ENCODE assay signal across 22 cellular contexts in genomic region chr3:14516738-14517345, GRCh38. TPM values are rescaled to one million over a fixed set of nuclear protein-coding genes. Genes with fewer than 3 reads are reported as not detected.
"Had no signal": no experiment of that assay in that cellular context is flagged by ENCODE, and none has a peak within 500 bp of the region (broad histone marks: within the 10 kb centered on the region; RNA-seq: fewer than 3 reads in every experiment).

No MANE protein-coding gene starts in this region.

- H3K36me3 Mint-ChIP-seq: activated naive CD4-positive, alpha-beta T cell treated with anti-CD3 and anti-CD28 coated beads, Interleukin-2, amount 50 U/mL, for 72 hours; stimulated activated effector memory CD8-positive, alpha-beta T cell treated with anti-CD3 and anti-CD28 coated beads, Interleukin-12 subunit alpha, Interleukin-12 subunit beta, amount 100 ng/mL, for 72 hours; T-cell had no signal

- H3K27ac ChIP-seq: hepatocyte, lower lobe of right lung, prostate gland, skin epidermis, thyroid gland had no signal

- H3K27me3 Mint-ChIP-seq: activated CD4-positive, alpha-beta T cell treated with anti-CD3 and anti-CD28 coated beads, Interleukin-2, amount 10 ng/mL, durations not matched to agents 24 days and 14 days had no signal

- H3K4me3 Mint-ChIP-seq: activated CD4-positive, alpha-beta T cell treated with anti-CD3 and anti-CD28 coated beads, Interleukin-2, amount 10 ng/mL, durations not matched to agents 24 days and 14 days; activated CD8-positive, alpha-beta T cell treated with anti-CD3 and anti-CD28 coated beads, Interleukin-2, amount 10 ng/mL, durations not matched to agents 7 days and 5 days; activated T-cell treated with anti-CD3 and anti-CD28 coated beads, Interleukin-2, amount 50 U/mL, for 72 hours; nephron progenitor cell; stimulated activated effector memory CD8-positive, alpha-beta T cell treated with anti-CD3 and anti-CD28 coated beads, Interleukin-12 subunit alpha, Interleukin-12 subunit beta, amount 100 ng/mL, for 72 hours; T-cell had no signal

- H3K4me1 Mint-ChIP-seq: activated CD4-positive, alpha-beta T cell treated with anti-CD3 and anti-CD28 coated beads, Interleukin-2, amount 10 ng/mL, durations not matched to agents 24 days and 14 days; stimulated activated effector memory CD8-positive, alpha-beta T cell treated with anti-CD3 and anti-CD28 coated beads, Interleukin-12 subunit alpha, Interleukin-12 subunit beta, amount 100 ng/mL, for 72 hours; T-cell had no signal

- H3K4me1 ChIP-seq: lower lobe of right lung, prostate gland, thyroid gland had no signal

- H3K27ac Mint-ChIP-seq: activated CD4-positive, alpha-beta T cell treated with anti-CD3 and anti-CD28 coated beads, Interleukin-2, amount 10 ng/mL, durations not matched to agents 24 days and 14 days; activated CD8-positive, alpha-beta T cell treated with anti-CD3 and anti-CD28 coated beads, Interleukin-2, amount 10 ng/mL, durations not matched to agents 7 days and 5 days; activated naive CD4-positive, alpha-beta T cell treated with anti-CD3 and anti-CD28 coated beads, Interleukin-2, amount 50 U/mL, for 72 hours; activated T-cell treated with anti-CD3 and anti-CD28 coated beads, Interleukin-2, amount 50 U/mL, for 72 hours; nephron progenitor cell; stimulated activated effector memory CD8-positive, alpha-beta T cell treated with anti-CD3 and anti-CD28 coated beads, Interleukin-12 subunit alpha, Interleukin-12 subunit beta, amount 100 ng/mL, for 72 hours; T-cell had no signal

- H3K9me3 ChIP-seq: lower lobe of right lung, prostate gland, right atrium auricular region, thyroid gland had no signal

- H3K36me3 ChIP-seq: lower lobe of right lung, prostate gland, thyroid gland had no signal

- H3K4me3 ChIP-seq: hepatocyte, lower lobe of right lung, prostate gland, right atrium auricular region, skin epidermis, thyroid gland had no signal

- H3K27me3 ChIP-seq: hepatocyte, right atrium auricular region, thyroid gland had no signal

- DNase-seq: activated CD4-positive, alpha-beta T cell treated with anti-CD3 and anti-CD28 coated beads, Interleukin-2, amount 10 ng/mL, durations not matched to agents 24 days and 14 days; activated CD8-positive, alpha-beta memory T cell treated with anti-CD3 and anti-CD28 coated beads, Interleukin-2, amount 50 U/mL, for 4 hours; activated CD8-positive, alpha-beta T cell treated with anti-CD3 and anti-CD28 coated beads, Interleukin-2, amount 10 ng/mL, durations not matched to agents 7 days and 5 days; activated gamma-delta T cell treated with Interleukin-2 at 50 U/mL for 16 hours; activated T-cell treated with anti-CD3 and anti-CD28 coated beads, Interleukin-2, amount 50 U/mL, for 72 hours; amniotic stem cell; dermis blood vessel endothelial cell; effector memory CD4-positive, alpha-beta T cell; left colon; lower lobe of right lung; nephron progenitor cell; occipital lobe; stimulated activated CD4-positive, alpha-beta T cell treated with anti-CD3 and anti-CD28 coated beads, Interleukin-15, amount 100 ng/mL, for 24 hours; stimulated activated CD4-positive, alpha-beta T cell treated with anti-CD3 and anti-CD28 coated beads, Interleukin-4, amount 100 ng/mL, for 1 hour; T-cell; thyroid gland had no signal

- ATAC-seq: activated CD8-positive, alpha-beta T cell treated with anti-CD3 and anti-CD28 coated beads, Interleukin-2, amount 10 ng/mL, durations not matched to agents 7 days and 5 days; activated naive CD4-positive, alpha-beta T cell treated with anti-CD3 and anti-CD28 coated beads, Interleukin-2, amount 50 U/mL, for 72 hours; activated T-cell treated with anti-CD3 and anti-CD28 coated beads, Interleukin-2, amount 50 U/mL, for 72 hours; left colon; lower lobe of right lung; stimulated activated effector memory CD8-positive, alpha-beta T cell treated with anti-CD3 and anti-CD28 coated beads, Interleukin-12 subunit alpha, Interleukin-12 subunit beta, amount 100 ng/mL, for 72 hours; T-cell had no signal

- H3K9me3 Mint-ChIP-seq: activated CD4-positive, alpha-beta T cell treated with anti-CD3 and anti-CD28 coated beads, Interleukin-2, amount 10 ng/mL, durations not matched to agents 24 days and 14 days; activated naive CD4-positive, alpha-beta T cell treated with anti-CD3 and anti-CD28 coated beads, Interleukin-2, amount 50 U/mL, for 72 hours; activated T-cell treated with anti-CD3 and anti-CD28 coated beads, Interleukin-2, amount 50 U/mL, for 72 hours; nephron progenitor cell; stimulated activated effector memory CD8-positive, alpha-beta T cell treated with anti-CD3 and anti-CD28 coated beads, Interleukin-12 subunit alpha, Interleukin-12 subunit beta, amount 100 ng/mL, for 72 hours; T-cell had no signal

RNA-seq across cellular contexts. Expression of gene GRIP2, which starts 23.3 kb away (rescaled TPM):
- total RNA-seq: activated CD4-positive, alpha-beta T cell treated with anti-CD3 and anti-CD28 coated beads, Interleukin-2, amount 10 ng/mL, durations not matched to agents 24 days and 14 days; activated CD8-positive, alpha-beta T cell treated with anti-CD3 and anti-CD28 coated beads, Interleukin-2, amount 10 ng/mL, durations not matched to agents 7 days and 5 days; activated naive CD4-positive, alpha-beta T cell treated with anti-CD3 and anti-CD28 coated beads, Interleukin-2, amount 50 U/mL, for 72 hours had no signal
